ENCODE assay signal across 11 cellular contexts in genomic region chr2:207796585-207797350, GRCh38. TPM values are rescaled to one million over a fixed set of nuclear protein-coding genes. Genes with fewer than 3 reads are reported as not detected.
DNase-seq lines count a peak whose midpoint lies in the region; ATAC-seq and TF ChIP-seq lines count a peak whose summit lies in the region.
"Had no signal": no experiment of that assay in that cellular context is flagged by ENCODE, and none has a peak within 500 bp of the region (broad histone marks: within the 10 kb centered on the region; RNA-seq: fewer than 3 reads in every experiment).

No MANE protein-coding gene starts in this region.

- no peak overlapping the region for H2BK120ac ChIP-seq in mesenchymal stem cell (ENCODE audit: low read depth, low read length)

- H3K4ac ChIP-seq in mesenchymal stem cell (ENCODE audit: low read depth in 1 of 2, low read length in 2 of 2) = no peak overlapping the region

- H2BK5ac ChIP-seq in mesenchymal stem cell (ENCODE audit: low read depth, low read length, poor library complexity, severe bottlenecking) = no peak overlapping the region

- no peak overlapping the region for H2AFZ ChIP-seq in mesenchymal stem cell (ENCODE audit: low read depth, low read length)

- H3K27me3 ChIP-seq in upper lobe of right lung (no peaks in the 10 kb centered on the region), mesenchymal stem cell (ENCODE audit: control insufficient read depth in 1 of 2, insufficient read depth in 1 of 2, low read length in 2 of 2) (peaks cover 0 to 6% of the 10 kb centered on the region in 2 experiments)

- H2AK5ac ChIP-seq in mesenchymal stem cell (ENCODE audit: low read length, severe bottlenecking) = no peak overlapping the region

- no peak overlapping the region for H3K14ac ChIP-seq in mesenchymal stem cell (ENCODE audit: low read length in 2 of 2)

- DNase-seq in Right ventricle myocardium superior (no peak), cardiac septum (ENCODE audit: low spot score) (no peak), SHP77 (lab: John Stamatoyannopoulos, UW) (peak; percentile 79 to 82), iPS-NIHi7 (ENCODE audit: extremely low spot score) (peak; percentile 54), upper lobe of right lung (peak; percentile 81), mesenchymal stem cell (no peak)
- no peak for DNase-seq in effector CD4-positive, alpha-beta T cell
- DNase-seq: activated CD4-positive, alpha-beta memory T cell treated with anti-CD3 and anti-CD28 coated beads for 36 hours; NCI-H1048; stimulated activated naive B cell treated with anti-CD40 and anti-IgM and Interleukin-4, amounts not matched to agents 10 μg/mL and 1 μg/mL and 100 μg/mL, for 72 hours had no signal

- 79% methylated on average over 7 of the region's 8 CpGs for WGBS in mesenchymal stem cell

- H3K18ac ChIP-seq in mesenchymal stem cell (ENCODE audit: low read depth in 1 of 2, low read length in 2 of 2) = peak overlapping the region in 1 of 2 experiments; percentile 38

- no peak overlapping the region for H3K9ac ChIP-seq in mesenchymal stem cell (ENCODE audit: low read length)

- no peak overlapping the region for H3K4me2 ChIP-seq in mesenchymal stem cell (ENCODE audit: low read length, poor library complexity, severe bottlenecking)

- peak overlapping the region; percentile 81 for H3K27ac ChIP-seq in upper lobe of right lung
- H3K27ac ChIP-seq in mesenchymal stem cell (ENCODE audit: low read length, poor library complexity, severe bottlenecking) = no peak overlapping the region

- H3K23ac ChIP-seq in mesenchymal stem cell (ENCODE audit: low read length in 2 of 2) = no peak overlapping the region

- no peak overlapping the region for H2BK12ac ChIP-seq in mesenchymal stem cell (ENCODE audit: low read length in 2 of 2)

- no peak overlapping the region for H4K91ac ChIP-seq in mesenchymal stem cell (ENCODE audit: low read length)

- peak; percentile 87 for ATAC-seq in Right ventricle myocardium superior (ENCODE audit: poor library complexity)
- peak; percentile 94 for ATAC-seq in upper lobe of right lung
- no peak for ATAC-seq in HG03354 (IDR thresholded peaks at IDR 0.05; ENCODE audit: poor library complexity, severe bottlenecking, unreplicated experiment)
- ATAC-seq: stimulated activated naive B cell treated with anti-CD40 and anti-IgM and Interleukin-4, amounts not matched to agents 10 μg/mL and 1 μg/mL and 100 μg/mL, for 72 hours had no signal

- H3K4me3 ChIP-seq in upper lobe of right lung = no peak overlapping the region
- H3K4me3 ChIP-seq in mesenchymal stem cell (ENCODE audit: insufficient read depth in 1 of 2, low read depth in 1 of 2, low read length in 2 of 2) = no peak overlapping the region

- no peak for TF ChIP-seq CTCF in upper lobe of right lung (IDR thresholded peaks at IDR 0.05)

- H3K79me1 ChIP-seq in mesenchymal stem cell (replicated peaks; ENCODE audit: low read length, poor library complexity, severe bottlenecking) = no peaks in the 10 kb centered on the region

- H3K9me3 ChIP-seq in upper lobe of right lung (no peaks in the 10 kb centered on the region), mesenchymal stem cell (ENCODE audit: control insufficient read depth, low read length) (no peaks in the 10 kb centered on the region)

- no peak overlapping the region for H4K8ac ChIP-seq in mesenchymal stem cell (ENCODE audit: low read length)

- H3K4me1 ChIP-seq in upper lobe of right lung = peaks cover 5% of the 10 kb centered on the region
- H3K4me1 ChIP-seq in mesenchymal stem cell (ENCODE audit: control insufficient read depth, insufficient read depth, low read depth, low read length) = peaks cover 17% of the 10 kb centered on the region

- intact Hi-C loops in Right ventricle myocardium superior (cut with DNase I) = no loop called here
- intact Hi-C loops in cardiac septum (cut with DNase I) = no loop called here
- intact Hi-C loops in upper lobe of right lung (cut with DNase I) = no loop called here

- no peaks in the 10 kb centered on the region for H3K36me3 ChIP-seq in upper lobe of right lung
- H3K36me3 ChIP-seq in mesenchymal stem cell (ENCODE audit: control insufficient read depth in 1 of 2, insufficient read depth in 2 of 2, low read depth in 1 of 2, low read length in 2 of 2) = no peaks in the 10 kb centered on the region

- H2BK15ac ChIP-seq in mesenchymal stem cell (ENCODE audit: low read depth, poor library complexity, severe bottlenecking) = no peak overlapping the region

RNA-seq across cellular contexts. Expression of gene FZD5, which starts 27.1 kb away (rescaled TPM):
- 4.1 TPM for total RNA-seq in Right ventricle myocardium superior
- total RNA-seq in cardiac septum = 3.7 TPM
- 42.5 TPM for total RNA-seq in upper lobe of right lung
- polyA plus RNA-seq in mesenchymal stem cell (2013, experiment 1 of 2) = 0.94 TPM
- polyA plus RNA-seq in mesenchymal stem cell (2013, experiment 2 of 2) = 0.99 TPM

Comparison
In these comparisons a context has a peak if more than half of its experiments do, and no peak if none do; other contexts are left out.
1. DNase-seq: peak in SHP77 (2 of 2), iPS-NIHi7 (single experiment) and upper lobe of right lung (single experiment); none in Right ventricle myocardium superior (single experiment), cardiac septum (single experiment), effector CD4-positive, alpha-beta T cell (single experiment) and mesenchymal stem cell (single experiment).